In genomic region chr16:24135624-24136296, GRCh38 we compare ENCODE assay signal across 1 cellular context.
TF ChIP-seq lines count a peak whose summit lies in the region.

No MANE protein-coding gene starts in this region.

TF ChIP-seq in H1, 55 proteins besides CTCF, POLR2A, EP300 and RAD21:
- peak; percentile 64; the same call in 1 of the 2 replicates for TF ChIP-seq MAFK (IDR thresholded peaks at IDR 0.05; ENCODE audit: low read depth, low read length)
- no peak for TF ChIP-seq HDAC2 (IDR thresholded peaks at IDR 0.05; ENCODE audit: borderline replicate concordance in 1 of 2, low read depth in 2 of 2, low read length in 2 of 2)
- no peak for TF ChIP-seq SRF (IDR thresholded peaks at IDR 0.05; ENCODE audit: low read depth, low read length)
- TF ChIP-seq FOSL1 (IDR thresholded peaks at IDR 0.05; ENCODE audit: insufficient read depth, low read depth, low read length) = no peak
- TF ChIP-seq JUND (IDR thresholded peaks at IDR 0.05; ENCODE audit: low read length) = 0 out of 2 replicates have a peak, but pooled peaks have one; percentile 33
- TF ChIP-seq SP1 (IDR thresholded peaks at IDR 0.05; ENCODE audit: low read depth, low read length) = 0 out of 2 replicates have a peak, but pooled peaks have one; percentile 62
- peak; percentile 89; the same call in 1 of the 2 replicates for TF ChIP-seq ATF2 (IDR thresholded peaks at IDR 0.05; ENCODE audit: low read length)
- no peak for TF ChIP-seq SP4 (IDR thresholded peaks at IDR 0.05; ENCODE audit: low read length)
- no peak for TF ChIP-seq POLR2AphosphoS5 (IDR thresholded peaks at IDR 0.05; ENCODE audit: low read depth, low read length)
- TF ChIP-seq CREB1 (IDR thresholded peaks at IDR 0.05) = no peak
- peak; percentile 57 for TF ChIP-seq ASH2L (IDR thresholded peaks at IDR 0.05; ENCODE audit: low read length)
- peak; percentile 75; the same call in 1 of the 2 replicates for TF ChIP-seq POU5F1 (IDR thresholded peaks at IDR 0.05; ENCODE audit: low read depth, low read length)
- TF ChIP-seq BACH1 (IDR thresholded peaks at IDR 0.05; ENCODE audit: low read length) = peak; percentile 86
- TF ChIP-seq KDM4A (IDR thresholded peaks at IDR 0.05; ENCODE audit: low read depth, low read length, severe bottlenecking) = no peak
